Comparison of ENCODE assay signal across 16 cellular contexts in the genomic region with DNA sequence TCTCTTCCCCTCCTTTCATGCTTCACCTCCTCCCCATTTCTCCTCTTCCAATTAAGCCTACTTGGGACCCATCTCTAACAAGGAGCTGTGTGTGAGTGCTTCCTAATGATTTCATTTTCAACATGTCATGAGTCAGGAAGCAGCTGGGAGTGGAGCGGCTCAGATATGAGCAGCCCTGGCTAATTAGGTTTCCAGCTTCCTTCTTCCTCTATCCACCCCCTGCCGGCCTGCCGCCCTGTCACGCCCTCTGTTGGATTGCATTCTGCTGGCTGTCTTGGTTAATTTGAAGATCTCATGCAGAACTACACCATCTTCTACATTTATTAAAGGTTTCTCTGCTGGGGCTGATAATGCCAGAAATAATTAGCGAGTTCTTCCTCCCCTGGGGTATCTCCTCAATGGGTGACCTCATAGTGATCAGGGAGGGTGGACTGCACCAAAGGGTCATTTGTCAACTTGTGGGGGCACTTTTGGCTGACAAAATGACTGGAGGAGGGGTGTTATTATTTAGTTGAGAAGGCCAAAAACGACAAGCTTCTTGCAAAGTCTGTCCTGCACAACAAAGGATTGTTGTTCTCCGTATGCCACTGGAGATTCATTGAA.
DNase-seq lines count a peak whose midpoint lies in the region; ATAC-seq lines count a peak whose summit lies in the region.
"Had no signal": no experiment of that assay in that cellular context is flagged by ENCODE, and none has a peak within 500 bp of the region (broad histone marks: within the 10 kb centered on the region; RNA-seq: fewer than 3 reads in every experiment).

No MANE protein-coding gene starts in this region.

- DNase-seq in Right ventricle myocardium superior (peak; percentile 41), cardiac septum (ENCODE audit: low spot score) (no peak), OCI-M1 (lab: John Stamatoyannopoulos, UW) (peak; percentile 37), foreskin melanocyte (peak; percentile 18), T-helper 17 cell (no peak), occipital lobe (lab: John Stamatoyannopoulos, UW) (no peak), Kasumi-1 (lab: John Stamatoyannopoulos, UW) (no peak)
- DNase-seq: activated B cell treated with CpG ODN at 0.5 μM for 24 hours; activated CD8-positive, alpha-beta memory T cell treated with anti-CD3 and anti-CD28 coated beads, Interleukin-2, amount 10 ng/mL, durations not matched to agents 7 days and 5 days; DMS79 treated with DMSO at 0.1 percent for 48 hours; NCI-H1930; stimulated activated CD4-positive, alpha-beta T cell treated with anti-CD3 and anti-CD28 coated beads, Interleukin-12 subunit alpha, Interleukin-12 subunit beta, amount 100 ng/mL, for 4 hours; substantia nigra had no signal

- no peaks in the 10 kb centered on the region for H3K27me3 Mint-ChIP-seq in T-helper 17 cell
- H3K27me3 Mint-ChIP-seq: activated CD8-positive, alpha-beta memory T cell treated with anti-CD3 and anti-CD28 coated beads, Interleukin-2, amount 10 ng/mL, durations not matched to agents 7 days and 5 days had no signal

- H3K4me1 Mint-ChIP-seq in T-helper 17 cell, result no peaks in the 10 kb centered on the region
- H3K4me1 Mint-ChIP-seq: activated CD8-positive, alpha-beta memory T cell treated with anti-CD3 and anti-CD28 coated beads, Interleukin-2, amount 10 ng/mL, durations not matched to agents 7 days and 5 days had no signal

- H3K36me3 Mint-ChIP-seq in T-helper 17 cell (ENCODE audit: low read depth), result no peaks in the 10 kb centered on the region
- H3K36me3 Mint-ChIP-seq: activated CD8-positive, alpha-beta memory T cell treated with anti-CD3 and anti-CD28 coated beads, Interleukin-2, amount 10 ng/mL, durations not matched to agents 7 days and 5 days had no signal

- H3K9me3 ChIP-seq in T-helper 17 cell (ENCODE audit: control insufficient read depth, low read length, poor library complexity, severe bottlenecking), result no peaks in the 10 kb centered on the region
- H3K9me3 ChIP-seq: SJSA1 had no signal

- intact Hi-C loops in Right ventricle myocardium superior (cut with DNase I) (no loop called here), cardiac septum (cut with DNase I) (no loop called here)

- ATAC-seq in Right ventricle myocardium superior (ENCODE audit: poor library complexity), result peak; percentile 76
- no peak for ATAC-seq in T-helper 17 cell
- ATAC-seq in HG03521 (IDR thresholded peaks at IDR 0.05; ENCODE audit: unreplicated experiment), result no peak
- ATAC-seq: activated CD8-positive, alpha-beta memory T cell treated with anti-CD3 and anti-CD28 coated beads, Interleukin-2, amount 10 ng/mL, durations not matched to agents 7 days and 5 days had no signal

- H3K27ac Mint-ChIP-seq in T-helper 17 cell, result no peak overlapping the region
- H3K27ac Mint-ChIP-seq: activated B cell treated with CpG ODN at 0.5 μM for 24 hours; activated CD8-positive, alpha-beta memory T cell treated with anti-CD3 and anti-CD28 coated beads, Interleukin-2, amount 10 ng/mL, durations not matched to agents 7 days and 5 days; memory B cell had no signal

- no peak overlapping the region for H3K4me3 Mint-ChIP-seq in T-helper 17 cell
- H3K4me3 Mint-ChIP-seq: activated B cell treated with CpG ODN at 0.5 μM for 24 hours; activated CD8-positive, alpha-beta memory T cell treated with anti-CD3 and anti-CD28 coated beads, Interleukin-2, amount 10 ng/mL, durations not matched to agents 7 days and 5 days; memory B cell had no signal

Comparison
In these comparisons a context has a peak if more than half of its experiments do, and no peak if none do; other contexts are left out.
1. DNase-seq: peak in Right ventricle myocardium superior (single experiment), OCI-M1 (single experiment) and foreskin melanocyte (single experiment); none in cardiac septum (single experiment), T-helper 17 cell (0 of 3), occipital lobe (single experiment) and Kasumi-1 (0 of 2).